ENCODE assay signal across 30 cellular contexts in the genomic region with DNA sequence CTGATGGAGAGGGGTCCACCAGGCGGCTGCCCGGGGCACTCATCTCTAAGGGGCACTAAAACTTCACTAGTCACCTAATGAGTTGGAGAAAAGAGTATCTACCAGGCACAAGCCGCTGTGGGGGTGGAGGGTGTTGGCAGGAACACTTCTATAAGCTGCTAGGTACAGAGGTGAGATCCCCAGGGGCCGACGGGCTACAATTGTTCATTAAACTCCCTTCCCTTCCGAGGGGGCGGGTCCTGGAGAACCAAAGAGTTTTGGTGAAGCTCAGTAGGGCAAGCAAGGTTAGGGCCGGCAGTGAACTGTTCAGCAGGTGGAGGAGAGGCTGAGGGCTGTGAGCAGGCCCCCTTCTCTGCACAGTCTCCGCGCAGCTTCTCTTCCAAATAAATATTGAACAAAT.
"Had no signal": no experiment of that assay in that cellular context is flagged by ENCODE, and none has a peak within 500 bp of the region (broad histone marks: within the 10 kb centered on the region; RNA-seq: fewer than 3 reads in every experiment).

No MANE protein-coding gene starts in this region.

- H2AFZ ChIP-seq: hepatocyte, neural progenitor cell had no signal

- FAIRE-seq: islet of Langerhans, kidney, pancreas had no signal

- H3K27ac Mint-ChIP-seq: nephron progenitor cell; neural progenitor cell; stimulated activated naive B cell treated with anti-CD40 and anti-IgM and Interleukin-4, amounts not matched to agents 10 μg/mL and 1 μg/mL and 100 μg/mL, for 72 hours had no signal

- H3K9ac ChIP-seq: neural progenitor cell had no signal

- H3K4me3 Mint-ChIP-seq: naive thymus-derived CD8-positive, alpha-beta T cell; nephron progenitor cell; stimulated activated naive B cell treated with anti-CD40 and anti-IgM and Interleukin-4, amounts not matched to agents 10 μg/mL and 1 μg/mL and 100 μg/mL, for 72 hours had no signal

- ATAC-seq: left colon; left lung; lower lobe of right lung; naive thymus-derived CD8-positive, alpha-beta T cell; right cardiac atrium; sciatic nerve; stimulated activated naive CD8-positive, alpha-beta T cell treated with anti-CD3 and anti-CD28 coated beads, Interleukin-15, Interleukin-2, amounts not matched to agents 100 U/mL and 50 U/mL, for 24 hours had no signal

- H3K27ac ChIP-seq: hepatocyte, left lung, lower lobe of right lung, neural progenitor cell, pancreas, prostate gland, skin epidermis, stomach, testis, thyroid gland, transverse colon, upper lobe of left lung, vagina had no signal

- H3K4me2 ChIP-seq: hepatocyte, neural progenitor cell had no signal

- H3K36me3 Mint-ChIP-seq: naive thymus-derived CD8-positive, alpha-beta T cell; neural progenitor cell; stimulated activated naive B cell treated with anti-CD40 and anti-IgM and Interleukin-4, amounts not matched to agents 10 μg/mL and 1 μg/mL and 100 μg/mL, for 72 hours had no signal

- H3K36me3 ChIP-seq: left lung, lower lobe of right lung, neural progenitor cell, pancreas, prostate gland, stomach, thyroid gland, transverse colon, upper lobe of left lung, vagina had no signal

- H3K9me3 ChIP-seq: left lung, lower lobe of right lung, pancreas, prostate gland, stomach, testis, thyroid gland, transverse colon, upper lobe of left lung, vagina had no signal

- H3K4me1 ChIP-seq: left lung, lower lobe of right lung, pancreas, prostate gland, thyroid gland, transverse colon, upper lobe of left lung, vagina had no signal

- H3K79me2 ChIP-seq: hepatocyte had no signal

- H3K27me3 ChIP-seq: neural progenitor cell, testis, thyroid gland, upper lobe of left lung, vagina had no signal

- H3K9me3 Mint-ChIP-seq: nephron progenitor cell; neural progenitor cell; stimulated activated naive B cell treated with anti-CD40 and anti-IgM and Interleukin-4, amounts not matched to agents 10 μg/mL and 1 μg/mL and 100 μg/mL, for 72 hours had no signal

- DNase-seq: kidney; left colon; left lung; lower lobe of right lung; mammary epithelial cell; mesenchymal stem cell; naive thymus-derived CD8-positive, alpha-beta T cell; nephron progenitor cell; posterior cingulate gyrus; retina; right cardiac atrium; stimulated activated CD4-positive, alpha-beta T cell treated with anti-CD3 and anti-CD28 coated beads, Interleukin-12 subunit alpha, Interleukin-12 subunit beta, amount 100 ng/mL, for 4 hours; stimulated activated CD4-positive, alpha-beta T cell treated with anti-CD3 and anti-CD28 coated beads, Interleukin-15, amount 100 ng/mL, for 24 hours; stimulated activated CD4-positive, alpha-beta T cell treated with anti-CD3 and anti-CD28 coated beads, Interleukin-2, amount 100 ng/mL, for 24 hours; stimulated activated CD4-positive, alpha-beta T cell treated with anti-CD3 and anti-CD28 coated beads, Interleukin-4, amount 100 ng/mL, for 1 hour; stimulated activated naive B cell treated with anti-CD40 and anti-IgM and Interleukin-4, amounts not matched to agents 10 μg/mL and 1 μg/mL and 100 μg/mL, for 72 hours; stimulated activated naive CD8-positive, alpha-beta T cell treated with anti-CD3 and anti-CD28 coated beads, Interleukin-15, Interleukin-2, amounts not matched to agents 100 U/mL and 50 U/mL, for 24 hours; stomach; testis; thyroid gland; transverse colon; upper lobe of left lung had no signal

- H3K4me3 ChIP-seq: hepatocyte, left lung, lower lobe of right lung, neural progenitor cell, pancreas, prostate gland, skin epidermis, stomach, testis, thyroid gland, transverse colon, upper lobe of left lung, vagina had no signal
